In the genomic region with DNA sequence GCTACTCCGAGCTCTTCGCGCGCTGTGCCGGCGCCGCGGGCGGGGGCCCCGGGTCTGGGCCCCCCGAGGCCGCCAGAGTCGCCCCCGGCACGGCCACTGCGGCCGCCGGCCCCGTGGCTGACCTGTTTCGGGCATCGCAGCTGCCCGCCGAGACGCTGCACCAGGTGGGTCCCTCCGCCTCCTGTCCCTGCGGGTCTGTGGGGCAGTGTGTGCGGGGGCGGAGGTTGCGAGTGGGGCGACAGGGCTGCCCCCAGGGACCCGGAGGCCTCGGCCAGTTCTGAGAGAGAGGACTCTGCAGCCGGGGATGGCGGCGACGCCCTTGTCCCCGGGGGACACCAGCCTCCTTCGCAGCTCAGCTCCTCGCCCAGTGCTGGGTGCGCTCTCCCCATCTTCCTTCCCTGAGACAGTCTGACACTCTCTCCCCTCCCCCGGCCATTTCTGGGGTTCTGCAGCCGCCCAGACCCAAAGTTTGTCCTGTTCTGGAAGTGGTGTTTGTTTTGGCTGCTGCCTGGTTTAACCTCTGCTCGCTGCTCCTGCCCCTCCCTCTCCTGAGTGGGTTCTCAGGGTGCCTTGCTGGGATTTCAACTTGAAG, we compare ENCODE assay signal across 8 cellular contexts.
DNase-seq lines count a peak whose midpoint lies in the region; ATAC-seq and TF ChIP-seq lines count a peak whose summit lies in the region.

No MANE protein-coding gene starts in this region.

- DNase-seq in SHP77 (lab: John Stamatoyannopoulos, UW), result peak; percentile 0 to 6
- DNase-seq in SHP77 treated with DMSO at 0.1 percent for 48 hours (lab: John Stamatoyannopoulos, UW), result no peak
- DNase-seq in activated CD4-positive, alpha-beta T cell treated with anti-CD3 and anti-CD28 coated beads, Interleukin-2, amount 50 U/mL, for 1 hour, result peak; percentile 0
- DNase-seq in erythroblast (lab: John Stamatoyannopoulos, UW), result peak; percentile 14 to 33
- DNase-seq in Kasumi-1 (lab: John Stamatoyannopoulos, UW), result no peak

- no peaks in the 10 kb centered on the region for H3K9me3 ChIP-seq in neuron (ENCODE audit: low read length)

- ATAC-seq in HG03066 (IDR thresholded peaks at IDR 0.05; ENCODE audit: low read depth, unreplicated experiment), result peak; percentile 9
- no peak for ATAC-seq in HG03520 (IDR thresholded peaks at IDR 0.05; ENCODE audit: unreplicated experiment)

- H3K4me3 ChIP-seq in neuron (ENCODE audit: low read length), result peak overlapping the region; percentile 48

- H3K27me3 ChIP-seq in neuron (ENCODE audit: insufficient read depth, low read length), result peaks cover 25% of the 10 kb centered on the region

- peak overlapping the region; percentile 76 for H2AFZ ChIP-seq in neuron (ENCODE audit: low read depth, low read length)

- no peaks in the 10 kb centered on the region for H3K36me3 ChIP-seq in neuron (ENCODE audit: insufficient read depth, low read length)

- TF ChIP-seq POLR2A in erythroblast (IDR thresholded peaks at IDR 0.05; ENCODE audit: low read length), result no peak

- no peaks in the 10 kb centered on the region for H3K4me1 ChIP-seq in neuron (ENCODE audit: insufficient read depth, low read length)

Comparison
In these comparisons a context has a peak if more than half of its experiments do, and no peak if none do; other contexts are left out.
1. DNase-seq: peak in SHP77 (2 of 2), activated CD4-positive, alpha-beta T cell treated with anti-CD3 and anti-CD28 coated beads, Interleukin-2, amount 50 U/mL, for 1 hour (single experiment) and erythroblast (2 of 2); none in SHP77 treated with DMSO at 0.1 percent for 48 hours (single experiment) and Kasumi-1 (0 of 2).